In genomic region chr15:55552926-55553325, GRCh38 we compare ENCODE assay signal across 11 cellular contexts. TPM values are rescaled to one million over a fixed set of nuclear protein-coding genes. Genes with fewer than 3 reads are reported as not detected.
DNase-seq lines count a peak whose midpoint lies in the region; ATAC-seq and TF ChIP-seq lines count a peak whose summit lies in the region.
"Had no signal": no experiment of that assay in that cellular context is flagged by ENCODE, and none has a peak within 500 bp of the region (broad histone marks: within the 10 kb centered on the region; RNA-seq: fewer than 3 reads in every experiment).

No MANE protein-coding gene starts in this region.

- peaks cover 27% of the 10 kb centered on the region for H3K36me3 Mint-ChIP-seq in glutamatergic neuron (ENCODE audit: unreplicated experiment)
- peaks cover 22 to 25% of the 10 kb centered on the region in 2 donors for H3K36me3 Mint-ChIP-seq in activated naive CD4-positive, alpha-beta T cell treated with anti-CD3 and anti-CD28 coated beads, Interleukin-2, amount 50 U/mL, for 72 hours

- no peaks in the 10 kb centered on the region for H3K79me2 ChIP-seq in parathyroid adenoma

- H3K27me3 ChIP-seq in SJCRH30 (no peaks in the 10 kb centered on the region), parathyroid adenoma (ENCODE audit: control insufficient read depth, insufficient read depth, low read length) (no peaks in the 10 kb centered on the region)

- TF ChIP-seq CTCF in glutamatergic neuron (IDR thresholded peaks at IDR 0.05; ENCODE audit: partially characterized antibody, unreplicated experiment): no peak
- no peak for TF ChIP-seq CTCF in parathyroid adenoma (IDR thresholded peaks at IDR 0.05)

- H3K36me3 ChIP-seq in SJCRH30 (no peaks in the 10 kb centered on the region), parathyroid adenoma (ENCODE audit: control insufficient read depth, insufficient read depth, low read length) (no peaks in the 10 kb centered on the region)

- peaks cover 8% of the 10 kb centered on the region for H3K4me1 ChIP-seq in SJCRH30
- no peaks in the 10 kb centered on the region for H3K4me1 ChIP-seq in parathyroid adenoma

- peaks cover 8% of the 10 kb centered on the region for H3K4me1 Mint-ChIP-seq in glutamatergic neuron (ENCODE audit: low read depth, unreplicated experiment)

- H2AFZ ChIP-seq in parathyroid adenoma: peak overlapping the region; percentile 28

- H3K4me2 ChIP-seq in parathyroid adenoma (ENCODE audit: low read length): no peak overlapping the region

- H3K27ac ChIP-seq in SJCRH30: peak overlapping the region; percentile 96
- H3K27ac ChIP-seq in parathyroid adenoma: peak overlapping the region; percentile 47
- H3K27ac ChIP-seq: HL-60 had no signal

- H3K9ac ChIP-seq in parathyroid adenoma: no peak overlapping the region

- H3K9me3 ChIP-seq in SJCRH30 (replicated peaks) (peaks cover 22% of the 10 kb centered on the region), parathyroid adenoma (ENCODE audit: control insufficient read depth, low read length) (no peaks in the 10 kb centered on the region)

- peaks cover 23% of the 10 kb centered on the region for H3K9me3 Mint-ChIP-seq in glutamatergic neuron (ENCODE audit: unreplicated experiment)
- peaks cover 18 to 23% of the 10 kb centered on the region in 2 donors for H3K9me3 Mint-ChIP-seq in activated naive CD4-positive, alpha-beta T cell treated with anti-CD3 and anti-CD28 coated beads, Interleukin-2, amount 50 U/mL, for 72 hours

- peaks cover 6% of the 10 kb centered on the region for H3K27me3 Mint-ChIP-seq in glutamatergic neuron (ENCODE audit: unreplicated experiment)

- no peak for ATAC-seq in activated naive CD4-positive, alpha-beta T cell treated with anti-CD3 and anti-CD28 coated beads, Interleukin-2, amount 50 U/mL, for 72 hours
- no peak for ATAC-seq in HG03025 (IDR thresholded peaks at IDR 0.05; ENCODE audit: low FRiP score, unreplicated experiment)
- ATAC-seq: HCT116 had no signal

- H3K27ac Mint-ChIP-seq in glutamatergic neuron (ENCODE audit: unreplicated experiment): peak overlapping the region; percentile 93
- no peak overlapping the region for H3K27ac Mint-ChIP-seq in activated naive CD4-positive, alpha-beta T cell treated with anti-CD3 and anti-CD28 coated beads, Interleukin-2, amount 50 U/mL, for 72 hours

- DNase-seq in ELF-1 (ENCODE audit: low read depth, low spot score): peak; percentile 80
- peak; percentile 98 to 99 for DNase-seq in SJCRH30
- peak; percentile 83 for DNase-seq in glutamatergic neuron
- no peak for DNase-seq in activated naive CD4-positive, alpha-beta T cell treated with anti-CD3 and anti-CD28 coated beads, Interleukin-2, amount 50 U/mL, for 72 hours (ENCODE audit: low spot score in 2 of 2)
- no peak for DNase-seq in NCI-H526 (lab: John Stamatoyannopoulos, UW)
- no peak for DNase-seq in HT-29 (ENCODE audit: low spot score)
- DNase-seq: NCI-H2029 had no signal

- peak overlapping the region; percentile 71 for H3K4me3 Mint-ChIP-seq in glutamatergic neuron (ENCODE audit: unreplicated experiment)

- H3K4me3 ChIP-seq in SJCRH30 (peak overlapping the region; percentile 50), parathyroid adenoma (ENCODE audit: low read depth, low read length) (no peak overlapping the region)

RNA-seq across cellular contexts. Expression of gene PYGO1, which starts 35.2 kb away (rescaled TPM):
- 22.0 and 24.3 TPM in 2 replicates for total RNA-seq in SJCRH30 (2014; rRNA removed; shearing (Covaris generic))
- 7.8 TPM for total RNA-seq in glutamatergic neuron (ENCODE audit: unreplicated experiment)
- not detected for total RNA-seq in activated naive CD4-positive, alpha-beta T cell treated with anti-CD3 and anti-CD28 coated beads, Interleukin-2, amount 50 U/mL, for 72 hours
- not detected in 2 replicates for total RNA-seq in HT-29 (2014; rRNA removed; shearing (Covaris generic))

RNA-seq across cellular contexts. Expression of gene DNAAF4, which starts 44.9 kb away (rescaled TPM):
- total RNA-seq in SJCRH30 (2014; rRNA removed; shearing (Covaris generic)): 0.30 and 1.1 TPM in 2 replicates
- 1.3 TPM for total RNA-seq in glutamatergic neuron (ENCODE audit: unreplicated experiment)
- under 1 TPM in 1 of 2 donors, not detected in 1; 0.21 TPM for total RNA-seq in activated naive CD4-positive, alpha-beta T cell treated with anti-CD3 and anti-CD28 coated beads, Interleukin-2, amount 50 U/mL, for 72 hours
- 2.9 and 3.3 TPM in 2 replicates for total RNA-seq in HT-29 (2014; rRNA removed; shearing (Covaris generic))

Comparison
In these comparisons a context has a peak if more than half of its experiments do, and no peak if none do; other contexts are left out.
1. DNase-seq: peak in ELF-1 (single experiment), SJCRH30 (2 of 2) and glutamatergic neuron (single experiment); none in activated naive CD4-positive, alpha-beta T cell treated with anti-CD3 and anti-CD28 coated beads, Interleukin-2, amount 50 U/mL, for 72 hours (0 of 2), NCI-H526 (0 of 2) and HT-29 (single experiment).